In genomic region chr2:138335036-138335435, GRCh38 we compare ENCODE assay signal across 19 cellular contexts.
"Had no signal": no experiment of that assay in that cellular context is flagged by ENCODE, and none has a peak within 500 bp of the region (broad histone marks: within the 10 kb centered on the region; RNA-seq: fewer than 3 reads in every experiment).

No MANE protein-coding gene starts in this region.

- H3K4me3 Mint-ChIP-seq: activated CD4-positive, alpha-beta memory T cell treated with anti-CD3 and anti-CD28 coated beads for 36 hours; activated CD4-positive, alpha-beta T cell treated with anti-CD3 and anti-CD28 coated beads for 36 hours; activated CD8-positive, alpha-beta memory T cell treated with anti-CD3 and anti-CD28 coated beads, Interleukin-2, amount 10 ng/mL, durations not matched to agents 7 days and 5 days; natural killer cell; stimulated activated naive CD8-positive, alpha-beta T cell treated with anti-CD3 and anti-CD28 coated beads, Interleukin-15, Interleukin-2, amounts not matched to agents 100 ng/mL and 50 ng/mL, for 24 hours; T-helper 1 cell treated with Interleukin-12 subunit alpha and Interleukin-12 subunit beta and Interleukin-4 antibody, amounts not matched to agents 30 μg/mL and 1 μg/mL, for 36 hours had no signal

- H3K27me3 Mint-ChIP-seq: activated CD4-positive, alpha-beta memory T cell treated with anti-CD3 and anti-CD28 coated beads for 36 hours; activated CD4-positive, alpha-beta T cell treated with anti-CD3 and anti-CD28 coated beads for 36 hours; activated CD8-positive, alpha-beta memory T cell treated with anti-CD3 and anti-CD28 coated beads, Interleukin-2, amount 10 ng/mL, durations not matched to agents 7 days and 5 days; progenitor cell of endocrine pancreas; stimulated activated naive CD8-positive, alpha-beta T cell treated with anti-CD3 and anti-CD28 coated beads, Interleukin-15, Interleukin-2, amounts not matched to agents 100 ng/mL and 50 ng/mL, for 24 hours had no signal

- H3K27me3 ChIP-seq: adrenal gland, foreskin keratinocyte, suprapubic skin, upper lobe of right lung had no signal

- H3K36me3 Mint-ChIP-seq: activated CD4-positive, alpha-beta memory T cell treated with anti-CD3 and anti-CD28 coated beads for 36 hours; activated CD8-positive, alpha-beta memory T cell treated with anti-CD3 and anti-CD28 coated beads, Interleukin-2, amount 10 ng/mL, durations not matched to agents 7 days and 5 days; natural killer cell had no signal

- H3K9me3 Mint-ChIP-seq: activated CD4-positive, alpha-beta memory T cell treated with anti-CD3 and anti-CD28 coated beads for 36 hours; stimulated activated naive CD8-positive, alpha-beta T cell treated with anti-CD3 and anti-CD28 coated beads, Interleukin-15, Interleukin-2, amounts not matched to agents 100 ng/mL and 50 ng/mL, for 24 hours; T-helper 1 cell treated with Interleukin-12 subunit alpha and Interleukin-12 subunit beta and Interleukin-4 antibody, amounts not matched to agents 30 μg/mL and 1 μg/mL, for 36 hours had no signal

- FAIRE-seq: colon, small intestine had no signal

- H3K4me1 ChIP-seq: adrenal gland, foreskin keratinocyte, left ventricle myocardium inferior, suprapubic skin, upper lobe of right lung had no signal

- H3K4me1 Mint-ChIP-seq: activated CD4-positive, alpha-beta T cell treated with anti-CD3 and anti-CD28 coated beads for 36 hours; activated CD8-positive, alpha-beta memory T cell treated with anti-CD3 and anti-CD28 coated beads, Interleukin-2, amount 10 ng/mL, durations not matched to agents 7 days and 5 days; natural killer cell had no signal

- H3K4me3 ChIP-seq: adrenal gland, left ventricle myocardium inferior, suprapubic skin, upper lobe of right lung had no signal

- DNase-seq: activated CD4-positive, alpha-beta memory T cell treated with anti-CD3 and anti-CD28 coated beads for 36 hours; activated CD4-positive, alpha-beta T cell treated with anti-CD3 and anti-CD28 coated beads for 36 hours; activated CD8-positive, alpha-beta memory T cell treated with anti-CD3 and anti-CD28 coated beads, Interleukin-2, amount 10 ng/mL, durations not matched to agents 7 days and 5 days; activated naive CD4-positive, alpha-beta T cell treated with anti-CD3 and anti-CD28 coated beads, Interleukin-2, amount 50 U/mL, for 16 hours; activated T-cell treated with anti-CD3 and anti-CD28 coated beads, Interleukin-2, amount 50 U/mL, for 1 hour; foreskin keratinocyte; head of caudate nucleus; left ventricle myocardium inferior; natural killer cell; small intestine; upper lobe of right lung had no signal

- H3K27ac Mint-ChIP-seq: activated CD4-positive, alpha-beta memory T cell treated with anti-CD3 and anti-CD28 coated beads for 36 hours; activated CD4-positive, alpha-beta T cell treated with anti-CD3 and anti-CD28 coated beads for 36 hours; activated CD8-positive, alpha-beta memory T cell treated with anti-CD3 and anti-CD28 coated beads, Interleukin-2, amount 10 ng/mL, durations not matched to agents 7 days and 5 days; natural killer cell; stimulated activated naive CD8-positive, alpha-beta T cell treated with anti-CD3 and anti-CD28 coated beads, Interleukin-15, Interleukin-2, amounts not matched to agents 100 ng/mL and 50 ng/mL, for 24 hours; T-helper 1 cell treated with Interleukin-12 subunit alpha and Interleukin-12 subunit beta and Interleukin-4 antibody, amounts not matched to agents 30 μg/mL and 1 μg/mL, for 36 hours had no signal

- H3K36me3 ChIP-seq: adrenal gland, left ventricle myocardium inferior, suprapubic skin, upper lobe of right lung had no signal

- ATAC-seq: activated CD4-positive, alpha-beta T cell treated with anti-CD3 and anti-CD28 coated beads for 36 hours; activated CD8-positive, alpha-beta memory T cell treated with anti-CD3 and anti-CD28 coated beads, Interleukin-2, amount 10 ng/mL, durations not matched to agents 7 days and 5 days; esophagus mucosa; foreskin keratinocyte; natural killer cell; right cardiac atrium; upper lobe of right lung had no signal

- H3K27ac ChIP-seq: adrenal gland, foreskin keratinocyte, left ventricle myocardium inferior, suprapubic skin, upper lobe of right lung had no signal

- H3K9me3 ChIP-seq: adrenal gland, left ventricle myocardium inferior, suprapubic skin, upper lobe of right lung had no signal
